In the genomic region with DNA sequence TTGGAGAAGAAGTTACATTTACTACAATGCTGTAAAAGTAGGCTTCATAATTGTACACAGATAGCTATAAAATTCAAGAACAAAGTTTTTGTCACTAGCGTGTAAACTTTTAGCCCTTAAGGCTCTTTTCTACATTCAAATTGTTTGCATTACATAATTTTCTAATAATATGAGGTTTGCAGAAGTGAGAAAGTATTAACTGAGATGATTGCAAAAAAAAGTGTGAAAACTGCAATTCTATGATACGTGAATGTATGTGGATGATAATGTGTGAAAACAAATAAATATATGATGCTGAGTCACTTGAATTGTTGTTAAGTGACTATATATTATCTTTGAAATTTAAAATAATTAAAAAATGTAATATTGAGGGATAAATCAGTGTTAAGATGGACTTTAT, we compare ENCODE assay signal across 1 cellular context.
TF ChIP-seq lines count a peak whose summit lies in the region.

No MANE protein-coding gene starts in this region.

TF ChIP-seq in GM12878, 131 proteins besides CTCF, POLR2A, EP300 and RAD21 (continued from another document):
- TF ChIP-seq ZBTB40 (IDR thresholded peaks at IDR 0.05; ENCODE audit: borderline replicate concordance) = no peak
- no peak for TF ChIP-seq BRCA1 (IDR thresholded peaks at IDR 0.05; ENCODE audit: low read depth, low read length)
- no peak for TF ChIP-seq ZNF217 (IDR thresholded peaks at IDR 0.05)
- peak; percentile 33; the same call in 1 of the 2 replicates for TF ChIP-seq DPF2 (IDR thresholded peaks at IDR 0.05)
- no peak for TF ChIP-seq CBX5 (IDR thresholded peaks at IDR 0.05; ENCODE audit: low read depth)
- no peak for TF ChIP-seq CUX1 (IDR thresholded peaks at IDR 0.05; ENCODE audit: insufficient replicate concordance, low read depth, low read length)
- TF ChIP-seq POLR2AphosphoS5 (IDR thresholded peaks at IDR 0.05; ENCODE audit: low read length) = no peak
- no peak for TF ChIP-seq HDAC6 (IDR thresholded peaks at IDR 0.05; ENCODE audit: unreplicated experiment)
- no peak for TF ChIP-seq JUND (IDR thresholded peaks at IDR 0.05; ENCODE audit: low read depth, low read length)
- TF ChIP-seq ZNF274 (IDR thresholded peaks at IDR 0.05; ENCODE audit: insufficient read depth, insufficient read length) = no peak
- no peak for TF ChIP-seq E2F4 (IDR thresholded peaks at IDR 0.05; ENCODE audit: low read depth, low read length)
- TF ChIP-seq NRF1 (conservative IDR thresholded peaks at IDR 0.05; ENCODE audit: low read depth, low read length) = no peak
- TF ChIP-seq NR2C2 (IDR thresholded peaks at IDR 0.05; ENCODE audit: borderline replicate concordance, control insufficient read depth, insufficient read length, low read depth) = no peak
- TF ChIP-seq NR2F1 (conservative IDR thresholded peaks at IDR 0.05) = no peak
- TF ChIP-seq SUZ12 (IDR thresholded peaks at IDR 0.05; ENCODE audit: unreplicated experiment) = no peak
- TF ChIP-seq SIX5 (IDR thresholded peaks at IDR 0.05; ENCODE audit: low read depth, low read length, severe bottlenecking) = no peak
- TF ChIP-seq, protein P1, sequence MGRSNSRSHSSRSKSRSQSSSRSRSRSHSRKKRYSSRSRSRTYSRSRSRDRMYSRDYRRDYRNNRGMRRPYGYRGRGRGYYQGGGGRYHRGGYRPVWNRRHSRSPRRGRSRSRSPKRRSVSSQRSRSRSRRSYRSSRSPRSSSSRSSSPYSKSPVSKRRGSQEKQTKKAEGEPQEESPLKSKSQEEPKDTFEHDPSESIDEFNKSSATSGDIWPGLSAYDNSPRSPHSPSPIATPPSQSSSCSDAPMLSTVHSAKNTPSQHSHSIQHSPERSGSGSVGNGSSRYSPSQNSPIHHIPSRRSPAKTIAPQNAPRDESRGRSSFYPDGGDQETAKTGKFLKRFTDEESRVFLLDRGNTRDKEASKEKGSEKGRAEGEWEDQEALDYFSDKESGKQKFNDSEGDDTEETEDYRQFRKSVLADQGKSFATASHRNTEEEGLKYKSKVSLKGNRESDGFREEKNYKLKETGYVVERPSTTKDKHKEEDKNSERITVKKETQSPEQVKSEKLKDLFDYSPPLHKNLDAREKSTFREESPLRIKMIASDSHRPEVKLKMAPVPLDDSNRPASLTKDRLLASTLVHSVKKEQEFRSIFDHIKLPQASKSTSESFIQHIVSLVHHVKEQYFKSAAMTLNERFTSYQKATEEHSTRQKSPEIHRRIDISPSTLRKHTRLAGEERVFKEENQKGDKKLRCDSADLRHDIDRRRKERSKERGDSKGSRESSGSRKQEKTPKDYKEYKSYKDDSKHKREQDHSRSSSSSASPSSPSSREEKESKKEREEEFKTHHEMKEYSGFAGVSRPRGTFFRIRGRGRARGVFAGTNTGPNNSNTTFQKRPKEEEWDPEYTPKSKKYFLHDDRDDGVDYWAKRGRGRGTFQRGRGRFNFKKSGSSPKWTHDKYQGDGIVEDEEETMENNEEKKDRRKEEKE (IDR thresholded peaks at IDR 0.05) = no peak
- TF ChIP-seq SREBF2 (IDR thresholded peaks at IDR 0.05; ENCODE audit: low read length) = no peak
- no peak for TF ChIP-seq PAX5 (IDR thresholded peaks at IDR 0.05; ENCODE audit: borderline replicate concordance, low read depth, low read length)
- no peak for TF ChIP-seq IKZF1 (conservative IDR thresholded peaks at IDR 0.05)
- TF ChIP-seq ZNF384 (IDR thresholded peaks at IDR 0.05; ENCODE audit: borderline replicate concordance, low read depth, low read length) = peak; percentile 79
- peak; percentile 60; the same call in 1 of the 2 replicates for TF ChIP-seq BMI1 (IDR thresholded peaks at IDR 0.05; ENCODE audit: borderline replicate concordance)
- TF ChIP-seq, protein P2, sequence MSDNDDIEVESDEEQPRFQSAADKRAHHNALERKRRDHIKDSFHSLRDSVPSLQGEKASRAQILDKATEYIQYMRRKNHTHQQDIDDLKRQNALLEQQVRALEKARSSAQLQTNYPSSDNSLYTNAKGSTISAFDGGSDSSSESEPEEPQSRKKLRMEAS (IDR thresholded peaks at IDR 0.05; ENCODE audit: low read depth, low read length) = no peak
- TF ChIP-seq SMAD5 (IDR thresholded peaks at IDR 0.05; ENCODE audit: low read depth) = no peak
- TF ChIP-seq RFX5 (IDR thresholded peaks at IDR 0.05; ENCODE audit: low read depth, low read length) = no peak
- peak; percentile 98 for TF ChIP-seq ATF7 (IDR thresholded peaks at IDR 0.05; ENCODE audit: low read depth)
- no peak for TF ChIP-seq SRF (IDR thresholded peaks at IDR 0.05; ENCODE audit: low read depth in 2 of 2, low read length in 2 of 2)
- TF ChIP-seq RELA (IDR thresholded peaks at IDR 0.05; ENCODE audit: borderline replicate concordance, partially characterized antibody) = no peak
- TF ChIP-seq ZNF24 (IDR thresholded peaks at IDR 0.05) = no peak
- no peak for TF ChIP-seq ESRRA (IDR thresholded peaks at IDR 0.05; ENCODE audit: low read length)
- TF ChIP-seq, protein P3, sequence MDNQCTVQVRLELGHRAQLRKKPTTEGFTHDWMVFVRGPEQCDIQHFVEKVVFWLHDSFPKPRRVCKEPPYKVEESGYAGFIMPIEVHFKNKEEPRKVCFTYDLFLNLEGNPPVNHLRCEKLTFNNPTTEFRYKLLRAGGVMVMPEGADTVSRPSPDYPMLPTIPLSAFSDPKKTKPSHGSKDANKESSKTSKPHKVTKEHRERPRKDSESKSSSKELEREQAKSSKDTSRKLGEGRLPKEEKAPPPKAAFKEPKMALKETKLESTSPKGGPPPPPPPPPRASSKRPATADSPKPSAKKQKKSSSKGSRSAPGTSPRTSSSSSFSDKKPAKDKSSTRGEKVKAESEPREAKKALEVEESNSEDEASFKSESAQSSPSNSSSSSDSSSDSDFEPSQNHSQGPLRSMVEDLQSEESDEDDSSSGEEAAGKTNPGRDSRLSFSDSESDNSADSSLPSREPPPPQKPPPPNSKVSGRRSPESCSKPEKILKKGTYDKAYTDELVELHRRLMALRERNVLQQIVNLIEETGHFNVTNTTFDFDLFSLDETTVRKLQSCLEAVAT (IDR thresholded peaks at IDR 0.05) = no peak
- no peak for TF ChIP-seq KAT2A (conservative IDR thresholded peaks at IDR 0.05; ENCODE audit: control insufficient read depth, low read depth, low read length)
- TF ChIP-seq MTA2 (IDR thresholded peaks at IDR 0.05; ENCODE audit: low read depth) = peak; percentile 92
- peak; percentile 68 for TF ChIP-seq MEF2B (IDR thresholded peaks at IDR 0.05; ENCODE audit: partially characterized antibody, poor library complexity, severe bottlenecking)
- no peak for TF ChIP-seq PAX8 (IDR thresholded peaks at IDR 0.05)
- no peak for TF ChIP-seq TCF12 (IDR thresholded peaks at IDR 0.05; ENCODE audit: low read depth, low read length)
- TF ChIP-seq PKNOX1 (IDR thresholded peaks at IDR 0.05) = no peak
- TF ChIP-seq RELB (IDR thresholded peaks at IDR 0.05; ENCODE audit: low read depth) = peak; percentile 58; the same call in 1 of the 2 replicates
- TF ChIP-seq CREM (IDR thresholded peaks at IDR 0.05; ENCODE audit: low read depth) = no peak
- TF ChIP-seq SUPT20H (IDR thresholded peaks at IDR 0.05; ENCODE audit: borderline replicate concordance, control insufficient read depth, low read depth, low read length) = no peak
- no peak for TF ChIP-seq SP1 (IDR thresholded peaks at IDR 0.05; ENCODE audit: low read depth, low read length)
- TF ChIP-seq FOXM1 (IDR thresholded peaks at IDR 0.05; ENCODE audit: low read depth, low read length) = no peak
- TF ChIP-seq HDAC2 (IDR thresholded peaks at IDR 0.05) = no peak
